21 cellular contexts compared by ENCODE assay signal in the genomic region with DNA sequence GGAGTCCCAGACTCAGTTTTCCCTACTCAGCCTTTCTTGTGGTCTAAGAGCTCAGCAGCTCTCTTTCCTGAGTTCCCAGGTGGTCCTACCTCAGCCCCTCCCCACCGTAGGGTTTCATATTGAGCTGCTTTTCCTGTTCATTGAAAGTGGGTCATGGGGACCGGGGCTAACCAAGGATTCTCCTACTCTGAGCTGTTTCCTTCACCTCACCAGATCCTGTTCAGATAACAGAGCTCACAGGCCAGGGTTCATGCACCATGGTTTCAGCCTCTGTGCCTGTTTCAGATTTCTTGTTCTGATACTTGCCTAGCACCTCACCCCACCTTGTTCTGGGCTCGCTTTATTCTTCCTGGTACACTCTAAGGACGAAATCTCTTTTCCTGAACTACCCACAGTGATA. TPM values are rescaled to one million over a fixed set of nuclear protein-coding genes. Genes with fewer than 3 reads are reported as not detected.
"Had no signal": no experiment of that assay in that cellular context is flagged by ENCODE, and none has a peak within 500 bp of the region (broad histone marks: within the 10 kb centered on the region; RNA-seq: fewer than 3 reads in every experiment).

No MANE protein-coding gene starts in this region.

- H3K4me3 Mint-ChIP-seq: activated CD4-positive, alpha-beta T cell treated with anti-CD3 and anti-CD28 coated beads, Interleukin-2, amount 10 ng/mL, durations not matched to agents 24 days and 14 days; activated naive CD8-positive, alpha-beta T cell treated with anti-CD3 and anti-CD28 coated beads, Interleukin-2, amount 50 U/mL, for 24 hours; activated T-cell treated with anti-CD3 and anti-CD28 coated beads, Interleukin-2, amount 50 U/mL, for 4 hours; nephron; WTC11 had no signal

- H3K36me3 ChIP-seq: prostate gland had no signal

- H3K9me3 Mint-ChIP-seq: activated CD4-positive, alpha-beta T cell treated with anti-CD3 and anti-CD28 coated beads, Interleukin-2, amount 10 ng/mL, durations not matched to agents 24 days and 14 days; activated naive CD8-positive, alpha-beta T cell treated with anti-CD3 and anti-CD28 coated beads, Interleukin-2, amount 50 U/mL, for 24 hours; activated T-cell treated with anti-CD3 and anti-CD28 coated beads, Interleukin-2, amount 50 U/mL, for 4 hours; nephron; WTC11 had no signal

- H3K27ac ChIP-seq: epithelial cell of prostate, prostate gland, suprapubic skin, upper lobe of left lung had no signal

- H3K9me3 ChIP-seq: prostate gland, suprapubic skin, upper lobe of left lung had no signal

- ATAC-seq: activated naive CD8-positive, alpha-beta T cell treated with anti-CD3 and anti-CD28 coated beads, Interleukin-2, amount 50 U/mL, for 24 hours; activated T-cell treated with anti-CD3 and anti-CD28 coated beads, Interleukin-2, amount 50 U/mL, for 4 hours; WTC11 had no signal

- H3K27ac Mint-ChIP-seq: activated CD4-positive, alpha-beta T cell treated with anti-CD3 and anti-CD28 coated beads, Interleukin-2, amount 10 ng/mL, durations not matched to agents 24 days and 14 days; activated naive CD8-positive, alpha-beta T cell treated with anti-CD3 and anti-CD28 coated beads, Interleukin-2, amount 50 U/mL, for 24 hours; WTC11 had no signal

- H3K27me3 ChIP-seq: suprapubic skin, upper lobe of left lung had no signal

- H3K4me1 ChIP-seq: prostate gland, suprapubic skin had no signal

- H3K4me1 Mint-ChIP-seq: activated naive CD8-positive, alpha-beta T cell treated with anti-CD3 and anti-CD28 coated beads, Interleukin-2, amount 50 U/mL, for 24 hours; nephron; WTC11 had no signal

- DNase-seq: activated CD4-positive, alpha-beta T cell treated with anti-CD3 and anti-CD28 coated beads, Interleukin-2, amount 10 ng/mL, durations not matched to agents 24 days and 14 days; activated gamma-delta T cell treated with Interleukin-2 at 50 U/mL for 16 hours; activated naive CD8-positive, alpha-beta T cell treated with anti-CD3 and anti-CD28 coated beads, Interleukin-2, amount 50 U/mL, for 24 hours; activated T-cell treated with anti-CD3 and anti-CD28 coated beads, Interleukin-2, amount 50 U/mL, for 4 hours; aorta; cerebellar nuclear complex; effector memory CD4-positive, alpha-beta T cell; foreskin melanocyte; mesendoderm; occipital lobe; right cardiac atrium; small intestine; stimulated activated CD4-positive, alpha-beta T cell treated with anti-CD3 and anti-CD28 coated beads, Interleukin-4, amount 100 ng/mL, for 24 hours; stimulated activated naive CD4-positive, alpha-beta T cell treated with Interleukin-2 at 50 U/mL for 16 hours; upper lobe of left lung had no signal

- H3K27me3 Mint-ChIP-seq: activated CD4-positive, alpha-beta T cell treated with anti-CD3 and anti-CD28 coated beads, Interleukin-2, amount 10 ng/mL, durations not matched to agents 24 days and 14 days; activated naive CD8-positive, alpha-beta T cell treated with anti-CD3 and anti-CD28 coated beads, Interleukin-2, amount 50 U/mL, for 24 hours had no signal

- H3K4me3 ChIP-seq: prostate gland, suprapubic skin, upper lobe of left lung had no signal

RNA-seq across cellular contexts. Expression of a gene that starts 15.9 kb away (rescaled TPM):
- total RNA-seq: activated CD4-positive, alpha-beta T cell treated with anti-CD3 and anti-CD28 coated beads, Interleukin-2, amount 10 ng/mL, durations not matched to agents 24 days and 14 days; aorta; fibroblast of lung; occipital lobe; right cardiac atrium had no signal
- polyA plus RNA-seq: fibroblast of lung had no signal
